Comparison of ENCODE assay signal across 8 cellular contexts in genomic region chr1:181043025-181043880, GRCh38. TPM values are rescaled to one million over a fixed set of nuclear protein-coding genes. Genes with fewer than 3 reads are reported as not detected.
A peak's percentile ranks its signal among the peaks of the same experiment; 100 is the strongest.
DNase-seq lines count a peak whose midpoint lies in the region; ATAC-seq and TF ChIP-seq lines count a peak whose summit lies in the region.

No MANE protein-coding gene starts in this region.

- peak overlapping the region; percentile 98 for H3K27ac Mint-ChIP-seq in T-helper 1 cell treated with Interleukin-12 subunit alpha and Interleukin-12 subunit beta and Interleukin-4 antibody, amounts not matched to agents 30 μg/mL and 1 μg/mL, for 36 hours

- no peak for TF ChIP-seq CTCF in right lobe of liver (IDR thresholded peaks at IDR 0.05)

- 66% methylated on average over 4 of the region's 5 CpGs for WGBS in right lobe of liver (ENCODE audit: insufficient coverage, low coverage, low lambda C conversion rate, missing lambda C conversion rate)

- peak; percentile 47 to 67 (median 62) for ATAC-seq in right lobe of liver
- no peak for ATAC-seq in GM21381 (IDR thresholded peaks at IDR 0.05; ENCODE audit: unreplicated experiment)
- ATAC-seq in GM21360 (IDR thresholded peaks at IDR 0.05; ENCODE audit: unreplicated experiment), result no peak
- ATAC-seq in GM18868 (IDR thresholded peaks at IDR 0.05; ENCODE audit: unreplicated experiment), result no peak

- intact Hi-C loops in right lobe of liver (cut with DNase I), result no loop called here

- H3K27ac ChIP-seq in KOPT-K1 (ENCODE audit: low read depth, low read length, poor library complexity, severe bottlenecking), result peak overlapping the region; percentile 41
- H3K27ac ChIP-seq in right lobe of liver, result peak overlapping the region in 1 of 3 donors; percentile 48

- DNase-seq in DMS79 treated with DMSO at 0.1 percent for 48 hours (lab: John Stamatoyannopoulos, UW), result peak; percentile 89
- no peak for DNase-seq in right lobe of liver
- DNase-seq in hippocampal formation (lab: John Stamatoyannopoulos, UW), result no peak

- H3K4me1 Mint-ChIP-seq in T-helper 1 cell treated with Interleukin-12 subunit alpha and Interleukin-12 subunit beta and Interleukin-4 antibody, amounts not matched to agents 30 μg/mL and 1 μg/mL, for 36 hours (ENCODE audit: low read depth), result peaks cover 43% of the 10 kb centered on the region

- TF ChIP-seq POLR2A in right lobe of liver (IDR thresholded peaks at IDR 0.05), result no peak

- H3K9me3 ChIP-seq in KOPT-K1 (ENCODE audit: insufficient read depth, low read length, poor library complexity, severe bottlenecking), result no peaks in the 10 kb centered on the region
- no peaks in the 10 kb centered on the region for H3K9me3 ChIP-seq in right lobe of liver

- H3K36me3 ChIP-seq in KOPT-K1 (ENCODE audit: insufficient read depth, low read length) (peaks cover 14% of the 10 kb centered on the region), right lobe of liver (no peaks in the 10 kb centered on the region)

- H3K36me3 Mint-ChIP-seq in T-helper 1 cell treated with Interleukin-12 subunit alpha and Interleukin-12 subunit beta and Interleukin-4 antibody, amounts not matched to agents 30 μg/mL and 1 μg/mL, for 36 hours (ENCODE audit: low read depth), result peaks cover 36% of the 10 kb centered on the region

- no peak overlapping the region for H3K4me3 Mint-ChIP-seq in T-helper 1 cell treated with Interleukin-12 subunit alpha and Interleukin-12 subunit beta and Interleukin-4 antibody, amounts not matched to agents 30 μg/mL and 1 μg/mL, for 36 hours

- H3K27me3 Mint-ChIP-seq in T-helper 1 cell treated with Interleukin-12 subunit alpha and Interleukin-12 subunit beta and Interleukin-4 antibody, amounts not matched to agents 30 μg/mL and 1 μg/mL, for 36 hours (ENCODE audit: low read depth), result no peaks in the 10 kb centered on the region

- H3K9me3 Mint-ChIP-seq in T-helper 1 cell treated with Interleukin-12 subunit alpha and Interleukin-12 subunit beta and Interleukin-4 antibody, amounts not matched to agents 30 μg/mL and 1 μg/mL, for 36 hours, result no peaks in the 10 kb centered on the region

- H3K27me3 ChIP-seq in right lobe of liver, result no peaks in the 10 kb centered on the region

- H3K4me3 ChIP-seq in right lobe of liver, result no peak overlapping the region

- peaks cover 0 to 38% (median 10%) of the 10 kb centered on the region in 4 donors for H3K4me1 ChIP-seq in right lobe of liver

RNA-seq across cellular contexts. Expression of gene MR1, which starts 9.5 kb away (rescaled TPM):
- 10 to 100 TPM in 1 of 6 experiments, 1 to 10 TPM in 5; 5.6 to 11.6 (median 6.6) TPM for total RNA-seq in right lobe of liver

RNA-seq across cellular contexts. Expression of gene STX6, which starts 20.6 kb away (rescaled TPM):
- 1 to 10 TPM; 2.8 to 6.9 (median 5.0) TPM for total RNA-seq in right lobe of liver

RNA-seq across cellular contexts. Expression of gene IER5, which starts 45.2 kb away (rescaled TPM):
- total RNA-seq in right lobe of liver, result 1 to 10 TPM; 2.0 to 6.2 (median 3.4) TPM

Comparison
In these comparisons a context has a peak if more than half of its experiments do, and no peak if none do; other contexts are left out.
1. ATAC-seq: peak in right lobe of liver (4 of 4); none in GM21381 (single experiment), GM21360 (single experiment) and GM18868 (single experiment).